In genomic region chr19:12450817-12451216, GRCh38 we compare ENCODE assay signal across 16 cellular contexts. TPM values are rescaled to one million over a fixed set of nuclear protein-coding genes. Genes with fewer than 3 reads are reported as not detected.
DNase-seq lines count a peak whose midpoint lies in the region; ATAC-seq and TF ChIP-seq lines count a peak whose summit lies in the region.
"Had no signal": no experiment of that assay in that cellular context is flagged by ENCODE, and none has a peak within 500 bp of the region (broad histone marks: within the 10 kb centered on the region; RNA-seq: fewer than 3 reads in every experiment).

No MANE protein-coding gene starts in this region.

- H3K27ac ChIP-seq in DND-41 (ENCODE audit: low read length) (no peak overlapping the region), MM.1S (ENCODE audit: low read length) (no peak overlapping the region)

- no peaks in the 10 kb centered on the region for H3F3A ChIP-seq in MM.1S (ENCODE audit: insufficient read depth, low read length)

- H3K36me3 ChIP-seq in DND-41 (ENCODE audit: insufficient read depth, low read length): no peaks in the 10 kb centered on the region
- no peaks in the 10 kb centered on the region for H3K36me3 ChIP-seq in MM.1S (replicated peaks; ENCODE audit: insufficient read depth, low read length)
- H3K36me3 ChIP-seq: BE2C had no signal

- TF ChIP-seq CTCF in DND-41 (IDR thresholded peaks at IDR 0.05; ENCODE audit: borderline replicate concordance, extremely low read depth, low read length, poor library complexity, severe bottlenecking): no peak
- no peak for TF ChIP-seq CTCF in WTC11 (IDR thresholded peaks at IDR 0.05)
- TF ChIP-seq CTCF in MM.1S (IDR thresholded peaks at IDR 0.05; ENCODE audit: low read length): no peak
- no peak for TF ChIP-seq CTCF in foreskin fibroblast (IDR thresholded peaks at IDR 0.05; ENCODE audit: low read depth, low read length)

- peaks cover 19% of the 10 kb centered on the region for H3K4me1 Mint-ChIP-seq in WTC11
- H3K4me1 Mint-ChIP-seq: CD4-positive, CD25-positive, alpha-beta regulatory T cell; H9 had no signal

- H3K4me3 ChIP-seq in DND-41 (ENCODE audit: low read depth in 1 of 2, low read length in 2 of 2) (no peak overlapping the region), MM.1S (ENCODE audit: low read length) (no peak overlapping the region), foreskin fibroblast (ENCODE audit: low read depth in 1 of 2, low read length in 2 of 2) (no peak overlapping the region)

- no peak overlapping the region for H3K27ac Mint-ChIP-seq in WTC11
- H3K27ac Mint-ChIP-seq: CD4-positive, CD25-positive, alpha-beta regulatory T cell; H9 had no signal

- H3K4me2 ChIP-seq in DND-41 (ENCODE audit: insufficient read depth, low read length): no peak overlapping the region
- H3K4me2 ChIP-seq in MM.1S (ENCODE audit: low read depth, low read length): no peak overlapping the region

- no peaks in the 10 kb centered on the region for H3K79me2 ChIP-seq in DND-41 (ENCODE audit: insufficient read depth, low read length)
- H3K79me2 ChIP-seq in MM.1S (ENCODE audit: low read length): no peaks in the 10 kb centered on the region

- H3K9me3 ChIP-seq in DND-41 (ENCODE audit: insufficient read depth, low read length, severe bottlenecking) (peaks cover 17% of the 10 kb centered on the region), MM.1S (replicated peaks; ENCODE audit: insufficient read depth, low read length) (no peaks in the 10 kb centered on the region)
- H3K9me3 ChIP-seq: Caco-2 had no signal

- no peaks in the 10 kb centered on the region for H3K4me1 ChIP-seq in DND-41 (ENCODE audit: insufficient read depth, low read length)
- no peaks in the 10 kb centered on the region for H3K4me1 ChIP-seq in MM.1S (ENCODE audit: low read length)
- H3K4me1 ChIP-seq: BE2C, Caco-2 had no signal

- H3K4me3 Mint-ChIP-seq in WTC11: no peak overlapping the region
- H3K4me3 Mint-ChIP-seq: CD4-positive, CD25-positive, alpha-beta regulatory T cell; H9 had no signal

- intact Hi-C loops in left ventricle myocardium superior (cut with micrococcal nuclease): no loop called here

- H3K27me3 ChIP-seq in DND-41 (ENCODE audit: insufficient read depth, low read length, poor library complexity) (no peaks in the 10 kb centered on the region), MM.1S (replicated peaks; ENCODE audit: insufficient read depth, low read length) (no peaks in the 10 kb centered on the region)
- H3K27me3 ChIP-seq: BE2C had no signal

- ATAC-seq in DND-41 (ENCODE audit: insufficient read depth, low read depth): no peak
- ATAC-seq in WTC11: no peak
- no peak for ATAC-seq in HG03469 (IDR thresholded peaks at IDR 0.05; ENCODE audit: unreplicated experiment)
- no peak for ATAC-seq in left ventricle myocardium superior

- no peak overlapping the region for H2AFZ ChIP-seq in DND-41 (ENCODE audit: low read depth, low read length)
- H2AFZ ChIP-seq in MM.1S (ENCODE audit: low read length): no peak overlapping the region

- H3K9ac ChIP-seq in DND-41 (ENCODE audit: low read depth, low read length) (no peak overlapping the region), MM.1S (ENCODE audit: low read length) (no peak overlapping the region)

- H4K20me1 ChIP-seq in DND-41 (ENCODE audit: insufficient read depth, low read length) (no peaks in the 10 kb centered on the region), MM.1S (ENCODE audit: insufficient read depth, low read length) (no peaks in the 10 kb centered on the region)

- peaks cover 45% of the 10 kb centered on the region for H3K9me3 Mint-ChIP-seq in WTC11

- CTCF ChIA-PET in WTC11 (lab: Charles Lee): no interaction called here

- DNase-seq in DND-41: peak; percentile 17
- no peak for DNase-seq in WTC11 (ENCODE audit: low spot score)
- peak; percentile 1 for DNase-seq in dermis blood vessel endothelial cell
- DNase-seq in left kidney (ENCODE audit: low read depth, low spot score): peak; percentile 4
- DNase-seq in MM.1S: no peak
- no peak for DNase-seq in left ventricle myocardium superior
- DNase-seq in foreskin fibroblast: no peak
- DNase-seq: BE2C; C1 segment of cervical spinal cord; Caco-2; CD4-positive, CD25-positive, alpha-beta regulatory T cell; DMS153; DMS79; GF-D8; H9 had no signal

- POLR2A ChIA-PET in WTC11 (lab: Charles Lee): interaction anchor here (0.6 kb wide), 1 partner anchor 185 kb away, joined by 10 read pairs; no protein-coding TSS in a partner anchor

- H3K9me2 ChIP-seq in MM.1S (replicated peaks; ENCODE audit: insufficient read depth, low read length): no peaks in the 10 kb centered on the region

- H3K27me3 Mint-ChIP-seq in WTC11 (ENCODE audit: low read depth): peaks cover 17% of the 10 kb centered on the region
- H3K27me3 Mint-ChIP-seq: CD4-positive, CD25-positive, alpha-beta regulatory T cell had no signal

- H3K36me3 Mint-ChIP-seq in WTC11: peaks cover 32% of the 10 kb centered on the region
- H3K36me3 Mint-ChIP-seq: CD4-positive, CD25-positive, alpha-beta regulatory T cell had no signal

TF ChIP-seq in WTC11, 78 proteins besides CTCF, POLR2A, EP300 and RAD21:
- TF ChIP-seq ZNF416 (CRISPR knock-in tag; IDR thresholded peaks at IDR 0.05) (peak; percentile 93; the same call in 1 of the 2 replicates), GABPB1 (CRISPR knock-in tag; IDR thresholded peaks at IDR 0.05) (no peak), SP1 (CRISPR knock-in tag; conservative IDR thresholded peaks at IDR 0.05) (no peak)

RNA-seq across cellular contexts. Expression of gene ZNF443, which starts 10.0 kb away (rescaled TPM):
- 7.0 to 8.0 TPM (median 7.1 TPM) in 3 replicates for total RNA-seq in WTC11 (2021)
- total RNA-seq in dermis blood vessel endothelial cell: 6.2 and 9.5 TPM in 2 replicates
- total RNA-seq in left ventricle myocardium superior: 2.3 TPM

RNA-seq across cellular contexts. Expression of gene ZNF709, which starts 33.8 kb away (rescaled TPM):
- 3.0 to 3.8 TPM (median 3.4 TPM) in 3 replicates for total RNA-seq in WTC11 (2021)
- total RNA-seq in dermis blood vessel endothelial cell: 3.5 and 5.8 TPM in 2 replicates
- total RNA-seq in left ventricle myocardium superior: 1.6 TPM

RNA-seq across cellular contexts. Expression of gene ZNF799, which starts 49.7 kb away (rescaled TPM):
- total RNA-seq in WTC11 (2021) (3.7 to 4.4 TPM (median 4.0 TPM) in 3 replicates), dermis blood vessel endothelial cell (6.1 and 12.1 TPM in 2 replicates), left ventricle myocardium superior (2.0 TPM)

Comparison
In these comparisons a context has a peak if more than half of its experiments do, and no peak if none do; other contexts are left out.
1. DNase-seq: peak in DND-41 (single experiment), dermis blood vessel endothelial cell (single experiment) and left kidney (single experiment); none in WTC11 (single experiment), MM.1S (single experiment), left ventricle myocardium superior (single experiment) and foreskin fibroblast (0 of 2).